15 cellular contexts compared by ENCODE assay signal in the genomic region with DNA sequence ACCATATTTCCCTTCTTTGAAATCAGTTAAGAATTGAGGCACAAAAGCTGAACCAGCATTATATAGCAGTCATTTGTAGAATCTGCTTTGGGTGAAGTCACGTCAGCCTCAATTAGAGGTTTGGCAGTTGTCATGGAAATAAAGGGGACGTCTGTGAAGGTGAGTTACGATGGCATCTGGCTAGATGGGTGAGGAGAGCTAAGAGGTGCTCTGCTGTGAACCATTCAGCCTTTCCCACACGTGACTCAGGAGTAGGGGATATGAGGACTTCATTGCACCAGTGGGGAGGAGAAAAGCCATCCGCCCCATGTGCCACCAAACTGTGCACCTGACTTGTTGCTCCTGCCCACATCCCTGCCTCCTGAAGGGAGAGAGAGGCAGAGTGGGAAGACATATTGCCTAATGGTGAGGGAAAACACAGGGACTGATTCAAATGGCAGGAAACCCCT. TPM values are rescaled to one million over a fixed set of nuclear protein-coding genes. Genes with fewer than 3 reads are reported as not detected.
DNase-seq lines count a peak whose midpoint lies in the region; ATAC-seq and TF ChIP-seq lines count a peak whose summit lies in the region.
"Had no signal": no experiment of that assay in that cellular context is flagged by ENCODE, and none has a peak within 500 bp of the region (broad histone marks: within the 10 kb centered on the region; RNA-seq: fewer than 3 reads in every experiment).

No MANE protein-coding gene starts in this region.

- TF ChIP-seq POLR2A in upper lobe of left lung (IDR thresholded peaks at IDR 0.05): no peak

- peak overlapping the region; percentile 57 for H3K27ac Mint-ChIP-seq in activated T-cell treated with anti-CD3 and anti-CD28 coated beads, Interleukin-2, amount 50 U/mL, for 24 hours
- peak overlapping the region; percentile 83 for H3K27ac Mint-ChIP-seq in activated T-helper 17 cell treated with anti-CD3 and anti-CD28 coated beads, Interleukin-2, amount 50 U/mL, for 72 hours

- H3K9ac ChIP-seq in Karpas-422 (ENCODE audit: low read length) (no peak overlapping the region), neuronal stem cell (ENCODE audit: low read depth, low read length, poor library complexity) (no peak overlapping the region)
- H3K9ac ChIP-seq: parathyroid adenoma had no signal

- H3K9me3 ChIP-seq in Karpas-422 (ENCODE audit: low read length) (no peaks in the 10 kb centered on the region), neuronal stem cell (replicated peaks in 1 of 2; ENCODE audit: control insufficient read depth in 2 of 2, insufficient read depth in 1 of 2, low read depth in 1 of 2, low read length in 2 of 2) (peaks cover 0 to 8% of the 10 kb centered on the region in 2 donors), upper lobe of left lung (no peaks in the 10 kb centered on the region)
- H3K9me3 ChIP-seq: testis had no signal

- peaks cover 59% of the 10 kb centered on the region for H3K4me1 Mint-ChIP-seq in activated T-cell treated with anti-CD3 and anti-CD28 coated beads, Interleukin-2, amount 50 U/mL, for 24 hours (ENCODE audit: low read depth)
- peaks cover 25% of the 10 kb centered on the region for H3K4me1 Mint-ChIP-seq in activated T-helper 17 cell treated with anti-CD3 and anti-CD28 coated beads, Interleukin-2, amount 50 U/mL, for 72 hours

- H3K4ac ChIP-seq in neuronal stem cell (ENCODE audit: low read length): no peak overlapping the region

- no peak overlapping the region for H2BK5ac ChIP-seq in neuronal stem cell (ENCODE audit: low read length)

- no peaks in the 10 kb centered on the region for H3K9me2 ChIP-seq in Karpas-422 (replicated peaks; ENCODE audit: insufficient read depth, low read length)

- no peak for TF ChIP-seq CTCF in upper lobe of left lung (IDR thresholded peaks at IDR 0.05)

- H3K27me3 ChIP-seq in Karpas-422 (ENCODE audit: low read length) (no peaks in the 10 kb centered on the region), neuronal stem cell (ENCODE audit: control insufficient read depth in 3 of 3, insufficient read depth in 3 of 3, low read depth in 1 of 3, low read length in 3 of 3) (no peaks in the 10 kb centered on the region), upper lobe of left lung (no peaks in the 10 kb centered on the region)
- H3K27me3 ChIP-seq: testis had no signal

- H2AFZ ChIP-seq in Karpas-422 (ENCODE audit: low read length) (no peak overlapping the region), neuronal stem cell (ENCODE audit: low read length) (no peak overlapping the region)
- H2AFZ ChIP-seq: parathyroid adenoma had no signal

- no CpG with 5 or more reads among the region's 5 CpGs for WGBS in neuronal stem cell (ENCODE audit: extremely low coverage in 2 of 2, insufficient read length in 2 of 2, insufficient replicate concordance in 1 of 2), 2 donors
- 64 to 66% methylated on average over 5 of the region's 5 CpGs for WGBS in upper lobe of left lung, 2 donors

- H2BK15ac ChIP-seq in neuronal stem cell (ENCODE audit: low read length): no peak overlapping the region

- H3K27ac ChIP-seq in Karpas-422 (ENCODE audit: low read length) (no peak overlapping the region), neuronal stem cell (replicated peaks; ENCODE audit: low read length) (no peak overlapping the region), upper lobe of left lung (no peak overlapping the region)
- H3K27ac ChIP-seq: parathyroid adenoma, testis had no signal

- peak; percentile 14 for ATAC-seq in activated T-helper 17 cell treated with anti-CD3 and anti-CD28 coated beads, Interleukin-2, amount 50 U/mL, for 72 hours (replicated peaks)
- no peak for ATAC-seq in upper lobe of left lung (ENCODE audit: low FRiP score in 2 of 2)

- DNase-seq in activated T-cell treated with anti-CD3 and anti-CD28 coated beads, Interleukin-2, amount 50 U/mL, for 24 hours: no peak
- no peak for DNase-seq in activated T-cell treated with anti-CD3 and anti-CD28 coated beads, Interleukin-2, amount 50 U/mL, for 1 hour
- DNase-seq in Karpas-422 (peak; percentile 49), neuronal stem cell (ENCODE audit: low spot score) (no peak), upper lobe of left lung (no peak), posterior vena cava (ENCODE audit: low spot score) (no peak), NAMALWA (ENCODE audit: low spot score) (no peak)
- DNase-seq: activated CD4-positive, CD25-positive, alpha-beta regulatory T cell treated with anti-CD3 and anti-CD28 coated beads, Interleukin-2, amount 50 U/mL, for 72 hours; DMS79; effector memory CD4-positive, alpha-beta T cell; NCI-H2081; testis had no signal

- H3K79me1 ChIP-seq in neuronal stem cell (ENCODE audit: low read depth, low read length): peaks cover 8% of the 10 kb centered on the region

- H4K8ac ChIP-seq in neuronal stem cell (ENCODE audit: low read depth, low read length): no peak overlapping the region

- no peak overlapping the region for H2AK5ac ChIP-seq in neuronal stem cell (ENCODE audit: low read depth, low read length)

- intact Hi-C loops in posterior vena cava (cut with DNase I): loop anchor here (5.0 to 10.0 kb wide), 2 partner anchors 51 to 53 kb away; a partner anchor contains a TSS

- H3K36me3 ChIP-seq in Karpas-422 (ENCODE audit: insufficient read depth, low read length) (peaks cover 27% of the 10 kb centered on the region; the same call in 1 of the 2 replicates), neuronal stem cell (replicated peaks in 1 of 2; ENCODE audit: control insufficient read depth in 2 of 2, insufficient read depth in 2 of 2, low read length in 2 of 2) (peaks cover 10 to 49% of the 10 kb centered on the region in 2 donors), upper lobe of left lung (peaks cover 0 to 45% (median 17%) of the 10 kb centered on the region in 4 donors)

- no peak for TF ChIP-seq EP300 in upper lobe of left lung (IDR thresholded peaks at IDR 0.05)

- peak overlapping the region; percentile 38 for H4K91ac ChIP-seq in neuronal stem cell (ENCODE audit: low read depth, low read length, poor library complexity)

- H3K4me2 ChIP-seq in Karpas-422 (ENCODE audit: low read depth, low read length, poor library complexity, severe bottlenecking) (no peak overlapping the region), neuronal stem cell (ENCODE audit: insufficient read depth, low read length, poor library complexity, severe bottlenecking) (no peak overlapping the region)

- H3K4me3 ChIP-seq in Karpas-422 (ENCODE audit: low read length) (no peak overlapping the region), neuronal stem cell (ENCODE audit: low read length in 2 of 2) (peak overlapping the region in 1 of 2 donors; percentile 59), upper lobe of left lung (no peak overlapping the region)
- H3K4me3 ChIP-seq: testis had no signal

- no peaks in the 10 kb centered on the region for H3K27me3 Mint-ChIP-seq in activated T-cell treated with anti-CD3 and anti-CD28 coated beads, Interleukin-2, amount 50 U/mL, for 24 hours
- no peaks in the 10 kb centered on the region for H3K27me3 Mint-ChIP-seq in activated T-helper 17 cell treated with anti-CD3 and anti-CD28 coated beads, Interleukin-2, amount 50 U/mL, for 72 hours

- H3K18ac ChIP-seq in neuronal stem cell (ENCODE audit: low read length): no peak overlapping the region

- H2BK120ac ChIP-seq in neuronal stem cell (ENCODE audit: low read depth, low read length): no peak overlapping the region

- H3K4me1 ChIP-seq in Karpas-422 (ENCODE audit: low read length): peaks cover 35% of the 10 kb centered on the region
- H3K4me1 ChIP-seq in neuronal stem cell (ENCODE audit: control insufficient read depth in 2 of 2, insufficient read depth in 1 of 2, low read depth in 1 of 2, low read length in 2 of 2): peaks cover 7 to 8% of the 10 kb centered on the region in 2 donors
- peaks cover 19 to 29% (median 20%) of the 10 kb centered on the region in 4 donors for H3K4me1 ChIP-seq in upper lobe of left lung

- H3K4me3 Mint-ChIP-seq in activated T-cell treated with anti-CD3 and anti-CD28 coated beads, Interleukin-2, amount 50 U/mL, for 24 hours: no peak overlapping the region
- H3K4me3 Mint-ChIP-seq in activated T-helper 17 cell treated with anti-CD3 and anti-CD28 coated beads, Interleukin-2, amount 50 U/mL, for 72 hours: peak overlapping the region; percentile 48

- H3K9me3 Mint-ChIP-seq in activated T-cell treated with anti-CD3 and anti-CD28 coated beads, Interleukin-2, amount 50 U/mL, for 24 hours: peaks cover 13% of the 10 kb centered on the region
- peaks cover 5% of the 10 kb centered on the region for H3K9me3 Mint-ChIP-seq in activated T-helper 17 cell treated with anti-CD3 and anti-CD28 coated beads, Interleukin-2, amount 50 U/mL, for 72 hours
- H3K9me3 Mint-ChIP-seq: activated T-helper 2 cell treated with anti-CD3 and anti-CD28 coated beads, Interferon-gamma antibody, Interleukin-2, Interleukin-4, amounts not matched to agents 10 μg/mL and 5 μg/mL and 100 μg/mL, durations not matched to agents 14 hours and 24 hours and 36 hours had no signal

- H2BK12ac ChIP-seq in neuronal stem cell (ENCODE audit: low read length): no peak overlapping the region

- H3K23ac ChIP-seq in neuronal stem cell (ENCODE audit: low read depth, low read length, poor library complexity): no peak overlapping the region

- H3K14ac ChIP-seq in neuronal stem cell (ENCODE audit: low read length): no peak overlapping the region

- peaks cover 74% of the 10 kb centered on the region for H3K36me3 Mint-ChIP-seq in activated T-cell treated with anti-CD3 and anti-CD28 coated beads, Interleukin-2, amount 50 U/mL, for 24 hours (ENCODE audit: low read depth)
- peaks cover 44% of the 10 kb centered on the region for H3K36me3 Mint-ChIP-seq in activated T-helper 17 cell treated with anti-CD3 and anti-CD28 coated beads, Interleukin-2, amount 50 U/mL, for 72 hours (ENCODE audit: low read depth)

- H3K79me2 ChIP-seq in Karpas-422 (ENCODE audit: low read length): peaks cover 27% of the 10 kb centered on the region

- no peaks in the 10 kb centered on the region; the same call in 1 of the 2 replicates for H4K20me1 ChIP-seq in Karpas-422 (ENCODE audit: insufficient read depth, low read depth, low read length)

RNA-seq across cellular contexts. Expression of a gene that starts 2.8 kb away (rescaled TPM):
- 30.4 and 43.9 TPM in 2 replicates for total RNA-seq in Karpas-422 (2014; rRNA removed; shearing (Covaris generic); ENCODE audit: low replicate concordance)
- total RNA-seq in activated T-helper 17 cell treated with anti-CD3 and anti-CD28 coated beads, Interleukin-2, amount 50 U/mL, for 72 hours: 10 to 100 TPM; 13.5 to 18.0 TPM
- 10.4 TPM for polyA plus RNA-seq in neuronal stem cell (2013, experiment 1 of 2)
- 11.2 TPM for polyA plus RNA-seq in neuronal stem cell (2013, experiment 2 of 2)
- 10 to 100 TPM in 5 of 6 donors, 1 to 10 TPM in 1; 8.6 to 27.5 (median 16.8) TPM for total RNA-seq in upper lobe of left lung
- 10 to 100 TPM; 11.0 to 13.0 TPM for total RNA-seq in posterior vena cava

RNA-seq across cellular contexts. Expression of a gene that starts 28.2 kb away (rescaled TPM):
- total RNA-seq in Karpas-422 (2014; rRNA removed; shearing (Covaris generic); ENCODE audit: low replicate concordance): 37.5 and 45.9 TPM in 2 replicates
- total RNA-seq in activated T-helper 17 cell treated with anti-CD3 and anti-CD28 coated beads, Interleukin-2, amount 50 U/mL, for 72 hours: 10 to 100 TPM; 19.2 to 25.4 TPM
- 27.4 TPM for polyA plus RNA-seq in neuronal stem cell (2013, experiment 1 of 2)
- 29.1 TPM for polyA plus RNA-seq in neuronal stem cell (2013, experiment 2 of 2)
- 10 to 100 TPM in 4 of 6 donors, 1 to 10 TPM in 1, not detected in 1; 9.1 to 24.6 (median 17.6) TPM for total RNA-seq in upper lobe of left lung
- total RNA-seq in posterior vena cava: 10 to 100 TPM; 12.8 to 14.2 TPM

RNA-seq across cellular contexts. Expression of a gene that starts 52.8 kb away (rescaled TPM):
- 113 and 140 TPM in 2 replicates for total RNA-seq in Karpas-422 (2014; rRNA removed; shearing (Covaris generic); ENCODE audit: low replicate concordance)
- total RNA-seq in activated T-helper 17 cell treated with anti-CD3 and anti-CD28 coated beads, Interleukin-2, amount 50 U/mL, for 72 hours: 10 to 100 TPM; 46.1 to 63.8 TPM
- 23.3 TPM for polyA plus RNA-seq in neuronal stem cell (2013, experiment 1 of 2)
- polyA plus RNA-seq in neuronal stem cell (2013, experiment 2 of 2): 23.8 TPM
- total RNA-seq in upper lobe of left lung: 10 to 100 TPM; 39.4 to 84.2 (median 57.4) TPM
- 10 to 100 TPM; 42.4 TPM for total RNA-seq in posterior vena cava
